16 cellular contexts compared by ENCODE assay signal in the genomic region with DNA sequence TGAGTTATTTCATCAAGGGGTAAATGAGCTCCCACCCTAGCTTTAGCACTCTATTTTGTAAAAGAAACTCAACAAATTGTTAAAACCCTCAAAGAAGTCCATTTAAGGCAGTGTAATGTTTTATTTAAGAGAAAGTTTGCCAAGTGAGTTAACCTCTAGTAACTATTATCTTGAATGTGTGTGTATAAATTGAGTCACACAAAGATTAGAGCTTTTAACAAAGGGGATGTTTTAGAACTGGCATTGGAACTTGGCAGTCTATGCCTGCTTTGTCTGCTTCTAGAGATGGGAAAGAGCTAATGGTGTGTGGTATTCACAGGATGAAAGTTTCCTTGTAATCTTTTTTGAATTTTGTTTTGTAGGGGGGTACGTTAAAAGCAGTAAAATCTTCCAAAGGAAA. TPM values are rescaled to one million over a fixed set of nuclear protein-coding genes. Genes with fewer than 3 reads are reported as not detected.
"Had no signal": no experiment of that assay in that cellular context is flagged by ENCODE, and none has a peak within 500 bp of the region (broad histone marks: within the 10 kb centered on the region; RNA-seq: fewer than 3 reads in every experiment).

No MANE protein-coding gene starts in this region.

- H3K4me1 ChIP-seq: lower lobe of right lung, sigmoid colon, transverse colon had no signal

- H3K4me3 ChIP-seq: lower lobe of right lung, sigmoid colon, SK-N-MC, transverse colon had no signal

- H3K27ac ChIP-seq: lower lobe of right lung, sigmoid colon, SK-N-MC, transverse colon had no signal

- ATAC-seq: activated naive CD4-positive, alpha-beta T cell treated with anti-CD3 and anti-CD28 coated beads, Interleukin-2, amount 50 U/mL, for 72 hours; lower lobe of right lung; naive thymus-derived CD4-positive, alpha-beta T cell; WTC11 had no signal

- H3K27me3 ChIP-seq: sigmoid colon, transverse colon had no signal

- H3K9me3 ChIP-seq: lower lobe of right lung, sigmoid colon, transverse colon had no signal

- DNase-seq: activated CD4-positive, alpha-beta T cell treated with anti-CD3 and anti-CD28 coated beads, Interleukin-2, amount 50 U/mL, for 1 hour; activated effector memory CD4-positive, alpha-beta T cell treated with anti-CD3 and anti-CD28 coated beads, Interleukin-2, amount 50 U/mL, for 16 hours; activated T-cell treated with anti-CD3 and anti-CD28 coated beads, Interleukin-2, amount 50 U/mL, for 24 hours; effector CD4-positive, alpha-beta T cell; kidney glomerular epithelial cell; lower lobe of right lung; naive thymus-derived CD4-positive, alpha-beta T cell; sigmoid colon; stimulated activated CD4-positive, alpha-beta T cell treated with anti-CD3 and anti-CD28 coated beads, Interleukin-2, amount 100 ng/mL, for 48 hours; stimulated activated CD8-positive, alpha-beta memory T cell treated with anti-CD3 and anti-CD28 coated beads, Interleukin-4, amount 100 ng/mL, for 48 hours; T-helper 1 cell; transverse colon had no signal

RNA-seq across cellular contexts. Expression of gene CDC25C, which starts 54.1 kb away (rescaled TPM):
- total RNA-seq: posterior vena cava had no signal
